In the genomic region with DNA sequence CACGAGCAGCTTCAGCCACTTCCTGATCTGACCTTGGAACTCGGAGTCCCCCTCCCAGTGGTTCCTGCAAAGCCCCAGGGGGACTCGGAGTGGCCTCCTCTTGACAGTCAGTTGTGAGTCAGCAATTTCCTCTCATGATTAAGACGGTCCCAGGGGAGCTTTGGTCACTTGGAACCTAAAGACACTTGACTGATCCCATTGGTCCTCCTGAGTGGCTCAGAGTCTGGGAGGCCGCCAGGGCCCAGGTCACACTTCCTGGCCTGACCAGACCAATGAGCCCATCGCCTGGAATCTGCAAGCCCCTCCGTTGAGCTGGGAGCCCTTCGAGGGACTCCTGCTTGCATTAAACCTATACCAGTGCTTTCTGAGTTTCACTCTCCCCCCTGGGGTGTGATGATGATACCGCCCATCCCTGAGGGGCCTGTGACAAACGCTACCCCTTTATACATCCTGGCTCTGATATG, we compare ENCODE assay signal across 2 cellular contexts.
TF ChIP-seq lines count a peak whose summit lies in the region.

No MANE protein-coding gene starts in this region.

TF ChIP-seq in SK-N-SH treated with all-trans-retinoic acid at 6 μM for 48 hours, 23 proteins besides CTCF, POLR2A, EP300 and RAD21 (continued from another document):
- no peak for TF ChIP-seq BACH2 (CRISPR knock-in tag; IDR thresholded peaks at IDR 0.05; ENCODE audit: borderline replicate concordance)
- TF ChIP-seq ZC3H10 (CRISPR knock-in tag; IDR thresholded peaks at IDR 0.05), result no peak

TF ChIP-seq in SK-N-SH, 30 proteins besides CTCF, POLR2A, EP300 and RAD21 (continued from another document):
- TF ChIP-seq, protein P1, sequence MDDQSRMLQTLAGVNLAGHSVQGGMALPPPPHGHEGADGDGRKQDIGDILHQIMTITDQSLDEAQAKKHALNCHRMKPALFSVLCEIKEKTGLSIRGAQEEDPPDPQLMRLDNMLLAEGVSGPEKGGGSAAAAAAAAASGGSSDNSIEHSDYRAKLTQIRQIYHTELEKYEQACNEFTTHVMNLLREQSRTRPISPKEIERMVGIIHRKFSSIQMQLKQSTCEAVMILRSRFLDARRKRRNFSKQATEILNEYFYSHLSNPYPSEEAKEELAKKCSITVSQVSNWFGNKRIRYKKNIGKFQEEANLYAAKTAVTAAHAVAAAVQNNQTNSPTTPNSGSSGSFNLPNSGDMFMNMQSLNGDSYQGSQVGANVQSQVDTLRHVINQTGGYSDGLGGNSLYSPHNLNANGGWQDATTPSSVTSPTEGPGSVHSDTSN (IDR thresholded peaks at IDR 0.05), result no peak
- TF ChIP-seq EZH2phosphoT487 (IDR thresholded peaks at IDR 0.05; ENCODE audit: borderline replicate concordance, low read depth) (no peak), FOXJ3 (CRISPR knock-in tag; IDR thresholded peaks at IDR 0.05) (no peak), POLR2AphosphoS5 (IDR thresholded peaks at IDR 0.05; ENCODE audit: low read depth, low read length) (no peak)
